Comparison of ENCODE assay signal across 11 cellular contexts in the genomic region with DNA sequence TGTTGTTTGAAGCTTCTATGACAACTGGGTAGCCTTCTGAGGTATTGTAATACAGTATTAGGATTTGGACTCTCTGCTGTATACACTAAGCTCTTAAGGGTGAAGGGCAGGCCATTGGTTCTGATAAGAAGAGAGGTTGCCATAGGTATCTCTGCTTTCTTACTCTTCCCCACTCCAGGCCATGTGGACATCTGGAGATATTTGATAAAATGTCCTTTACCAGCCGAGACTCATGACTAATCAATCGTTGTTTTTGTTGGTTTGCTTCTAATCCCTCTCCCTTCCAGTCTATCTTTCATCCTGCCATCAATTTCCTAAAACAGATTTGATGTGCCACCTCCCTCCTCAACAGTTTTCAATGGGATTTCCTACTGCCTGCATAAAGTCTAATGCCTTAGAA.
DNase-seq lines count a peak whose midpoint lies in the region; ATAC-seq and TF ChIP-seq lines count a peak whose summit lies in the region.
"Had no signal": no experiment of that assay in that cellular context is flagged by ENCODE, and none has a peak within 500 bp of the region (broad histone marks: within the 10 kb centered on the region; RNA-seq: fewer than 3 reads in every experiment).

No MANE protein-coding gene starts in this region.

- H3K36me3 ChIP-seq in KOPT-K1 (ENCODE audit: insufficient read depth, low read length) (no peaks in the 10 kb centered on the region), body of pancreas (replicated peaks in 1 of 2; ENCODE audit: insufficient read depth in 1 of 2, low read depth in 2 of 2) (no peaks in the 10 kb centered on the region)
- H3K36me3 ChIP-seq: WERI-Rb-1 had no signal

- H3K9me3 ChIP-seq in KOPT-K1 (ENCODE audit: insufficient read depth, low read length, poor library complexity, severe bottlenecking) = no peaks in the 10 kb centered on the region
- H3K9me3 ChIP-seq in body of pancreas = no peaks in the 10 kb centered on the region

- no peak for TF ChIP-seq POLR2A in body of pancreas (IDR thresholded peaks at IDR 0.05)

- peaks cover 12% of the 10 kb centered on the region for H3K9me3 Mint-ChIP-seq in mesothelial cell of epicardium

- H3K36me3 Mint-ChIP-seq in mesothelial cell of epicardium = peaks cover 8% of the 10 kb centered on the region

- DNase-seq in EL (peak; percentile 25), body of pancreas (no peak), mesothelial cell of epicardium (ENCODE audit: low spot score in 2 of 2, unreplicated experiment in 2 of 2) (no peak), GM19238 (ENCODE audit: insufficient read length, low spot score) (no peak), sciatic nerve (ENCODE audit: low spot score) (no peak)
- DNase-seq: Kasumi-1, NCI-H510A treated with DMSO at 0.1 percent for 48 hours, WERI-Rb-1 had no signal

- peaks cover 56% of the 10 kb centered on the region for H3K4me1 Mint-ChIP-seq in mesothelial cell of epicardium

- H3K4me3 ChIP-seq in body of pancreas = no peak overlapping the region

- ATAC-seq in body of pancreas (no peak), HG03520 (IDR thresholded peaks at IDR 0.05; ENCODE audit: unreplicated experiment) (no peak), sciatic nerve (no peak), GM21529 (IDR thresholded peaks at IDR 0.05; ENCODE audit: unreplicated experiment) (no peak)

- H3K27ac ChIP-seq in KOPT-K1 (ENCODE audit: low read depth, low read length, poor library complexity, severe bottlenecking) = peak overlapping the region; percentile 72
- H3K27ac ChIP-seq in body of pancreas = peak overlapping the region in 3 of 4 donors; percentile 76 to 87 (median 85)
- H3K27ac ChIP-seq: WERI-Rb-1 had no signal

- TF ChIP-seq CTCF in body of pancreas (IDR thresholded peaks at IDR 0.05) (no peak), mesothelial cell of epicardium (IDR thresholded peaks at IDR 0.05; ENCODE audit: unreplicated experiment) (no peak)

- H3K4me3 Mint-ChIP-seq in mesothelial cell of epicardium = no peak overlapping the region

- H3K27me3 Mint-ChIP-seq in mesothelial cell of epicardium (ENCODE audit: low read depth) = no peaks in the 10 kb centered on the region

- H3K27ac Mint-ChIP-seq in mesothelial cell of epicardium = peak overlapping the region; percentile 80

- intact Hi-C loops in body of pancreas (cut with DNase I) (no loop called here), sciatic nerve (cut with DNase I) (no loop called here)

- no peaks in the 10 kb centered on the region for H3K27me3 ChIP-seq in body of pancreas

- peaks cover 35% of the 10 kb centered on the region for H3K4me1 ChIP-seq in body of pancreas

- 23 to 50% methylated on average over 2 of the region's 2 CpGs for WGBS in body of pancreas, 2 donors
